ENCODE assay signal across 1 cellular context in genomic region chr13:51981355-51981754, GRCh38.
TF ChIP-seq lines count a peak whose summit lies in the region.

No MANE protein-coding gene starts in this region.

TF ChIP-seq in H1, 55 proteins besides CTCF, POLR2A, EP300 and RAD21:
- peak; percentile 63; the same call in 1 of the 2 replicates for TF ChIP-seq TEAD4 (IDR thresholded peaks at IDR 0.05; ENCODE audit: low read depth, low read length)
- TF ChIP-seq, protein P1, sequence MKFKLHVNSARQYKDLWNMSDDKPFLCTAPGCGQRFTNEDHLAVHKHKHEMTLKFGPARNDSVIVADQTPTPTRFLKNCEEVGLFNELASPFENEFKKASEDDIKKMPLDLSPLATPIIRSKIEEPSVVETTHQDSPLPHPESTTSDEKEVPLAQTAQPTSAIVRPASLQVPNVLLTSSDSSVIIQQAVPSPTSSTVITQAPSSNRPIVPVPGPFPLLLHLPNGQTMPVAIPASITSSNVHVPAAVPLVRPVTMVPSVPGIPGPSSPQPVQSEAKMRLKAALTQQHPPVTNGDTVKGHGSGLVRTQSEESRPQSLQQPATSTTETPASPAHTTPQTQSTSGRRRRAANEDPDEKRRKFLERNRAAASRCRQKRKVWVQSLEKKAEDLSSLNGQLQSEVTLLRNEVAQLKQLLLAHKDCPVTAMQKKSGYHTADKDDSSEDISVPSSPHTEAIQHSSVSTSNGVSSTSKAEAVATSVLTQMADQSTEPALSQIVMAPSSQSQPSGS (IDR thresholded peaks at IDR 0.05; ENCODE audit: low read length) = no peak
